ENCODE assay signal across 1 cellular context in genomic region chr2:175167792-175168563, GRCh38.
TF ChIP-seq lines count a peak whose summit lies in the region.

Gene ATF2, minus strand, starts transcription at chr2:175168203. Its CDS starts 31,760 bp downstream, at chr2:175136443.

TF ChIP-seq in liver, 16 proteins besides CTCF, POLR2A, EP300 and RAD21 (continued from another document):
- peak; percentile 79 for TF ChIP-seq REST (IDR thresholded peaks at IDR 0.05)
- peak in 1 of 2 donors; percentile 81 for TF ChIP-seq GABPA (IDR thresholded peaks at IDR 0.05 in 1 of 2, conservative IDR thresholded peaks at IDR 0.05 in 1 of 2)
- no peak for TF ChIP-seq NR2F2 (IDR thresholded peaks at IDR 0.05)
- peak; percentile 77 to 78 for TF ChIP-seq RXRA (IDR thresholded peaks at IDR 0.05)
- peak; percentile 76 for TF ChIP-seq FOXA1 (IDR thresholded peaks at IDR 0.05)
- TF ChIP-seq JUND (IDR thresholded peaks at IDR 0.05) = peak; percentile 92 to 95
